Comparison of ENCODE assay signal across 28 cellular contexts in the genomic region with DNA sequence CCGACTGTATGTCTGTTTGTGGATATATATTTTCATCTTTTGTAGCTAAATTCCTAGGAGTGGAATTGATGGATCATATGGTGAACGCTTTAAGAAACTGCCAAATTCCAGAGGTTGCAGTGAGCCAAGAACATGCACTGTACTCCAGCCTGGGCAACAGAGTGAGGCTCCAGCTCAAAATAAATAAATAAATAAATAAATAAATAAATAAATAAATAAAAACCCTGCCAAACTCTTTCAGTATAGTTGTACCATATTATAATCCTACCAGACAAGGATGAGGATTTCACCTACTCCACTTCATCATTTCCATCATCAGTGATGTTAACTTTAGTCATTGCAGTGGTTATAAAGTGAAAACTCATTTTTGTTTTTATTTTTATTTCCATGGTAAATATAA.
"Had no signal": no experiment of that assay in that cellular context is flagged by ENCODE, and none has a peak within 500 bp of the region (broad histone marks: within the 10 kb centered on the region; RNA-seq: fewer than 3 reads in every experiment).

No MANE protein-coding gene starts in this region.

- H3K36me3 ChIP-seq: colonic mucosa, esophagus muscularis mucosa, esophagus squamous epithelium, gastrocnemius medialis, gastroesophageal sphincter, heart left ventricle, heart right ventricle had no signal

- H3K9me3 ChIP-seq: colonic mucosa, esophagus squamous epithelium, gastrocnemius medialis had no signal

- DNase-seq: colonic mucosa; cortex of kidney; dermis blood vessel endothelial cell; dorsolateral prefrontal cortex; effector CD4-positive, alpha-beta T cell; effector CD8-positive, alpha-beta T cell; effector memory CD4-positive, alpha-beta T cell; effector memory CD8-positive, alpha-beta T cell; endodermal cell; erythroblast; esophagus squamous epithelium; foreskin fibroblast; foreskin keratinocyte; foreskin melanocyte; gastrocnemius medialis; glutamatergic neuron; head of caudate nucleus; heart left ventricle; heart right ventricle had no signal

- H3K27ac ChIP-seq: colonic mucosa, coronary artery, dorsolateral prefrontal cortex, epithelial cell of prostate, esophagus muscularis mucosa, esophagus squamous epithelium, foreskin keratinocyte, gastrocnemius medialis, gastroesophageal sphincter, heart left ventricle, heart right ventricle had no signal

- ATAC-seq: effector memory CD8-positive, alpha-beta T cell; esophagus mucosa; foreskin keratinocyte; gastrocnemius medialis; gastroesophageal sphincter; heart left ventricle; heart right ventricle had no signal

- H3K4me3 ChIP-seq: colonic mucosa, coronary artery, dorsolateral prefrontal cortex, esophagus muscularis mucosa, esophagus squamous epithelium, gastrocnemius medialis, gastroesophageal sphincter, heart left ventricle, heart right ventricle had no signal

- FAIRE-seq: colon, endometrium, endothelial cell of umbilical vein, frontal cortex had no signal

- H3K4me1 ChIP-seq: colonic mucosa, esophagus squamous epithelium, foreskin keratinocyte, gastrocnemius medialis, gastroesophageal sphincter, heart left ventricle, heart right ventricle had no signal
